Comparison of ENCODE assay signal across 1 cellular context in genomic region chr6:77373955-77374354, GRCh38.
TF ChIP-seq lines count a peak whose summit lies in the region.

No MANE protein-coding gene starts in this region.

TF ChIP-seq in GM12878, 131 proteins besides CTCF, POLR2A, EP300 and RAD21 (continued from another document and continues in another):
- TF ChIP-seq RELB (IDR thresholded peaks at IDR 0.05; ENCODE audit: low read depth): peak; percentile 43; the same call in 1 of the 2 replicates
- peak; percentile 39; the same call in 1 of the 2 replicates for TF ChIP-seq SPI1 (IDR thresholded peaks at IDR 0.05; ENCODE audit: borderline replicate concordance, insufficient read depth, low read depth, low read length)
- TF ChIP-seq PML (IDR thresholded peaks at IDR 0.05; ENCODE audit: low read length): no peak
- TF ChIP-seq ZNF217 (IDR thresholded peaks at IDR 0.05): no peak
- TF ChIP-seq PAX5 (IDR thresholded peaks at IDR 0.05; ENCODE audit: borderline replicate concordance, low read depth, low read length): no peak
- no peak for TF ChIP-seq NKRF (conservative IDR thresholded peaks at IDR 0.05)
- TF ChIP-seq PAX8 (IDR thresholded peaks at IDR 0.05): no peak
- no peak for TF ChIP-seq YBX1 (IDR thresholded peaks at IDR 0.05)
- no peak for TF ChIP-seq JUND (IDR thresholded peaks at IDR 0.05; ENCODE audit: low read depth, low read length)
- peak; percentile 87 for TF ChIP-seq MTA2 (IDR thresholded peaks at IDR 0.05; ENCODE audit: low read depth)
- no peak for TF ChIP-seq NFYA (IDR thresholded peaks at IDR 0.05; ENCODE audit: borderline replicate concordance, low read depth, low read length)
- no peak for TF ChIP-seq CREM (IDR thresholded peaks at IDR 0.05; ENCODE audit: low read depth)
- TF ChIP-seq RB1 (IDR thresholded peaks at IDR 0.05; ENCODE audit: borderline replicate concordance): no peak
- no peak for TF ChIP-seq SRF (IDR thresholded peaks at IDR 0.05; ENCODE audit: low read depth in 2 of 2, low read length in 2 of 2)
- TF ChIP-seq CHD4 (IDR thresholded peaks at IDR 0.05): no peak
- no peak for TF ChIP-seq ZBTB33 (IDR thresholded peaks at IDR 0.05)
- TF ChIP-seq EGR1 (IDR thresholded peaks at IDR 0.05; ENCODE audit: borderline replicate concordance in 1 of 2, low read depth in 2 of 2, low read length in 2 of 2): no peak
- TF ChIP-seq USF1 (IDR thresholded peaks at IDR 0.05; ENCODE audit: borderline replicate concordance, extremely low read length, insufficient read depth, low read depth, low read length): no peak
- no peak for TF ChIP-seq EED (IDR thresholded peaks at IDR 0.05; ENCODE audit: low read depth)
- no peak for TF ChIP-seq MEF2A (IDR thresholded peaks at IDR 0.05; ENCODE audit: insufficient read depth, low read depth, low read length)
- no peak for TF ChIP-seq HCFC1 (IDR thresholded peaks at IDR 0.05; ENCODE audit: low read length)
- no peak for TF ChIP-seq POLR2AphosphoS2 (IDR thresholded peaks at IDR 0.05; ENCODE audit: low read depth, low read length)
- TF ChIP-seq ATF2 (IDR thresholded peaks at IDR 0.05; ENCODE audit: low read length): no peak
- TF ChIP-seq WRNIP1 (IDR thresholded peaks at IDR 0.05; ENCODE audit: borderline replicate concordance, low read depth, low read length): no peak
- TF ChIP-seq ZSCAN29 (IDR thresholded peaks at IDR 0.05): no peak
- TF ChIP-seq SMC3 (IDR thresholded peaks at IDR 0.05; ENCODE audit: borderline replicate concordance, low read length): no peak
- TF ChIP-seq E4F1 (IDR thresholded peaks at IDR 0.05; ENCODE audit: borderline replicate concordance, partially characterized antibody): no peak
- TF ChIP-seq BACH1 (IDR thresholded peaks at IDR 0.05; ENCODE audit: borderline replicate concordance): no peak
- no peak for TF ChIP-seq ZBTB4 (CRISPR knock-in tag; IDR thresholded peaks at IDR 0.05)
- TF ChIP-seq RUNX3 (IDR thresholded peaks at IDR 0.05; ENCODE audit: low read length): no peak
- TF ChIP-seq PKNOX1 (IDR thresholded peaks at IDR 0.05): no peak
- TF ChIP-seq ZNF592 (IDR thresholded peaks at IDR 0.05): no peak
- TF ChIP-seq SUZ12 (IDR thresholded peaks at IDR 0.05; ENCODE audit: unreplicated experiment): no peak
- no peak for TF ChIP-seq REST (IDR thresholded peaks at IDR 0.05; ENCODE audit: low read depth, low read length)
- TF ChIP-seq NR2C2 (IDR thresholded peaks at IDR 0.05; ENCODE audit: borderline replicate concordance, control insufficient read depth, insufficient read length, low read depth): no peak
